Comparison of ENCODE assay signal across 32 cellular contexts in genomic region chr11:35433588-35433987, GRCh38. TPM values are rescaled to one million over a fixed set of nuclear protein-coding genes. Genes with fewer than 3 reads are reported as not detected.
"Had no signal": no experiment of that assay in that cellular context is flagged by ENCODE, and none has a peak within 500 bp of the region (broad histone marks: within the 10 kb centered on the region; RNA-seq: fewer than 3 reads in every experiment).

No MANE protein-coding gene starts in this region.

- DNase-seq: colonic mucosa; cortex of kidney; dermis blood vessel endothelial cell; dorsolateral prefrontal cortex; effector CD4-positive, alpha-beta T cell; effector CD8-positive, alpha-beta T cell; effector memory CD4-positive, alpha-beta T cell; effector memory CD8-positive, alpha-beta T cell; endodermal cell; erythroblast; esophagus squamous epithelium; foreskin fibroblast; foreskin keratinocyte; foreskin melanocyte; gastrocnemius medialis; glutamatergic neuron; head of caudate nucleus; heart left ventricle; heart right ventricle had no signal

- H3K4me3 ChIP-seq: colonic mucosa, coronary artery, dorsolateral prefrontal cortex, esophagus muscularis mucosa, esophagus squamous epithelium, gastrocnemius medialis, gastroesophageal sphincter, heart left ventricle, heart right ventricle had no signal

- H3K4me1 ChIP-seq: colonic mucosa, esophagus muscularis mucosa, esophagus squamous epithelium, foreskin keratinocyte, gastrocnemius medialis, gastroesophageal sphincter, heart left ventricle, heart right ventricle had no signal

- H3K27me3 ChIP-seq: colonic mucosa, esophagus muscularis mucosa had no signal

- ATAC-seq: effector memory CD8-positive, alpha-beta T cell; esophagus mucosa; foreskin keratinocyte; gastrocnemius medialis; gastroesophageal sphincter; heart left ventricle; heart right ventricle had no signal

- H3K9me3 ChIP-seq: colonic mucosa, esophagus muscularis mucosa, esophagus squamous epithelium, gastrocnemius medialis, gastroesophageal sphincter, heart left ventricle, heart right ventricle had no signal

- H3K9me3 Mint-ChIP-seq: dendritic cell treated with granulocyte-macrophage colony-stimulating factor and Interleukin-4, amounts not matched to agents 40 ng/mL and 50 ng/mL, for 4 days; effector memory CD8-positive, alpha-beta T cell; endodermal cell had no signal

- H3K27ac ChIP-seq: colonic mucosa, coronary artery, dorsolateral prefrontal cortex, epithelial cell of prostate, esophagus muscularis mucosa, esophagus squamous epithelium, foreskin keratinocyte, gastrocnemius medialis, gastroesophageal sphincter, heart left ventricle, heart right ventricle had no signal

- H3K4me3 Mint-ChIP-seq: dendritic cell treated with granulocyte-macrophage colony-stimulating factor and Interleukin-4, amounts not matched to agents 40 ng/mL and 50 ng/mL, for 4 days; effector memory CD8-positive, alpha-beta T cell; endodermal cell had no signal

- FAIRE-seq: colon, endometrium, endothelial cell of umbilical vein, frontal cortex had no signal

- H3K27ac Mint-ChIP-seq: dendritic cell treated with granulocyte-macrophage colony-stimulating factor and Interleukin-4, amounts not matched to agents 40 ng/mL and 50 ng/mL, for 4 days; effector memory CD8-positive, alpha-beta T cell; endodermal cell had no signal

- H3K36me3 ChIP-seq: colonic mucosa, esophagus muscularis mucosa, esophagus squamous epithelium, gastrocnemius medialis, gastroesophageal sphincter had no signal

RNA-seq across cellular contexts. Expression of gene SLC1A2, which starts 14.2 kb away (rescaled TPM):
- total RNA-seq: dermis blood vessel endothelial cell, dermis microvascular lymphatic vessel endothelial cell, endothelial cell of umbilical vein, epithelial cell of proximal tubule, esophagus mucosa, foreskin keratinocyte, glomerular endothelial cell had no signal
- polyA plus RNA-seq: endothelial cell of umbilical vein, foreskin keratinocyte had no signal
